In genomic region chr10:102132563-102133372, GRCh38 we compare ENCODE assay signal across 8 cellular contexts. TPM values are rescaled to one million over a fixed set of nuclear protein-coding genes. Genes with fewer than 3 reads are reported as not detected.
A peak's percentile ranks its signal among the peaks of the same experiment; 100 is the strongest.
DNase-seq lines count a peak whose midpoint lies in the region; ATAC-seq, FAIRE-seq and TF ChIP-seq lines count a peak whose summit lies in the region.

TSS of gene PPRC1 (plus strand) at chr10:102133040. CDS start at chr10:102133069, 29 bp downstream.

- TF ChIP-seq CTCF in H1 (IDR thresholded peaks at IDR 0.05; ENCODE audit: control extremely low read depth in 1 of 3, insufficient read depth in 1 of 3, low read depth in 1 of 3, low read length in 3 of 3), result peak; percentile 72 to 84 (median 76)

- peaks cover under 1 to 5% (median 3%) of the 10 kb centered on the region in 4 experiments; a peak in 7 of 8 replicates for H3K36me3 ChIP-seq in H1 (ENCODE audit: control insufficient read depth in 2 of 4, insufficient read depth in 4 of 4, low read length in 3 of 4)
- H3K36me3 ChIP-seq in mesenchymal stem cell (ENCODE audit: control insufficient read depth in 1 of 2, insufficient read depth in 2 of 2, low read depth in 1 of 2, low read length in 2 of 2), result peaks cover 3% of the 10 kb centered on the region in 2 experiments

- CTCF ChIA-PET in H1 (lab: Charles Lee; ENCODE audit: partially characterized antibody), result interaction anchor here (1.1 to 2.8 kb wide), 6 partner anchors 10 to 265 kb away, joined by 3 to 28 read pairs (median 4); partner anchors contain the start of gene NOLC1

- H3K4me2 ChIP-seq in H1 (ENCODE audit: insufficient read depth in 1 of 2, low read depth in 2 of 2, low read length in 2 of 2) (peak within 1 kb of the TSS; percentile 90 to 94), mesenchymal stem cell (ENCODE audit: low read length, poor library complexity, severe bottlenecking) (peak within 1 kb of the TSS; percentile 62)

- H3K14ac ChIP-seq in H1 (ENCODE audit: insufficient read length) (peak within 1 kb of the TSS; percentile 33), mesenchymal stem cell (ENCODE audit: low read length in 2 of 2) (peak within 1 kb of the TSS in 1 of 2 experiments; percentile 99)

- H3K27me3 ChIP-seq in H1 (replicated peaks in 1 of 4; ENCODE audit: control insufficient read depth in 3 of 4, extremely low read depth in 1 of 4, insufficient read depth in 3 of 4, low read length in 3 of 4) (no peaks in the 10 kb centered on the region), mesenchymal stem cell (ENCODE audit: control insufficient read depth in 1 of 2, insufficient read depth in 1 of 2, low read length in 2 of 2) (no peaks in the 10 kb centered on the region)

- H3K18ac ChIP-seq in H1 (ENCODE audit: extremely low read depth, low read length), result peak within 1 kb of the TSS; percentile 98
- H3K18ac ChIP-seq in mesenchymal stem cell (ENCODE audit: low read depth in 1 of 2, low read length in 2 of 2), result peak within 1 kb of the TSS; percentile 98 to 99

- H4K20me1 ChIP-seq in H1 (replicated peaks in 1 of 2; ENCODE audit: control insufficient read depth in 1 of 2, insufficient read depth in 2 of 2, low read length in 2 of 2), result peaks cover 18 to 22% of the 10 kb centered on the region in 2 experiments

- H3K79me2 ChIP-seq in H1 (ENCODE audit: control insufficient read depth in 1 of 2, insufficient read depth in 2 of 2, low read length in 2 of 2), result peaks cover 39 to 49% of the 10 kb centered on the region in 2 experiments

- H3K23ac ChIP-seq in H1 (ENCODE audit: insufficient read length) (no peak within 1 kb of the TSS), mesenchymal stem cell (ENCODE audit: low read length in 2 of 2) (peak within 1 kb of the TSS in 1 of 2 experiments; percentile 79)

- peak within 1 kb of the TSS; percentile 79 for H4K5ac ChIP-seq in H1 (ENCODE audit: insufficient read length, low read depth, low read length)

- peak within 1 kb of the TSS; percentile 99 for H2AFZ ChIP-seq in H1 (ENCODE audit: low read length)
- H2AFZ ChIP-seq in mesenchymal stem cell (ENCODE audit: low read depth, low read length), result peak within 1 kb of the TSS; percentile 76

- 1% methylated on average over 54 of the region's 64 CpGs; no CpG with 5 or more reads in 1 of the 2 experiments for WGBS in H1 (ENCODE audit: extremely low coverage in 1 of 2, insufficient coverage in 1 of 2, insufficient read length in 1 of 2, insufficient replicate concordance in 2 of 2, low coverage in 1 of 2, low lambda C conversion rate in 2 of 2, missing lambda C conversion rate in 1 of 2), 2 experiments
- under 1% methylated on average over 63 of the region's 64 CpGs for WGBS in mesenchymal stem cell

- peak; percentile 85 to 94 for TF ChIP-seq POLR2A in H1 (IDR thresholded peaks at IDR 0.05; ENCODE audit: control extremely low read depth in 1 of 2, low read depth in 2 of 2, low read length in 2 of 2)

- peak; percentile 53 to 62 for TF ChIP-seq RAD21 in H1 (IDR thresholded peaks at IDR 0.05 in 1 of 2, conservative IDR thresholded peaks at IDR 0.05 in 1 of 2; ENCODE audit: low read depth in 2 of 2, low read length in 2 of 2)

- peak within 1 kb of the TSS; percentile 97 to 98 (median 98) for H3K9ac ChIP-seq in H1 (replicated peaks in 1 of 4; ENCODE audit: extremely low read depth in 1 of 4, low read depth in 3 of 4, low read length in 3 of 4)
- peak within 1 kb of the TSS; percentile 97 for H3K9ac ChIP-seq in mesenchymal stem cell (ENCODE audit: low read length)

- H2BK15ac ChIP-seq in H1 (ENCODE audit: low read length) (no peak within 1 kb of the TSS), mesenchymal stem cell (ENCODE audit: low read depth, poor library complexity, severe bottlenecking) (peak within 1 kb of the TSS; percentile 97)

- H2BK20ac ChIP-seq in H1 (ENCODE audit: low read length), result no peak within 1 kb of the TSS; the same call in 1 of the 2 replicates

- H3K4me1 ChIP-seq in H1 (replicated peaks in 1 of 4; ENCODE audit: control insufficient read depth in 3 of 4, insufficient read depth in 4 of 4, low read length in 3 of 4) (peaks cover 0 to 12% (median 3%) of the 10 kb centered on the region in 4 experiments; a peak in 4 of 7 replicates), mesenchymal stem cell (ENCODE audit: control insufficient read depth, insufficient read depth, low read depth, low read length) (peaks cover 13% of the 10 kb centered on the region)

- peaks cover 10% of the 10 kb centered on the region; the same call in 1 of the 2 replicates for H3K23me2 ChIP-seq in H1 (ENCODE audit: low read depth, low read length)

- H2BK12ac ChIP-seq in H1 (ENCODE audit: low read depth, low read length), result peak within 1 kb of the TSS; percentile 77
- peak within 1 kb of the TSS; percentile 59 to 80 for H2BK12ac ChIP-seq in mesenchymal stem cell (ENCODE audit: low read length in 2 of 2)

- H2BK5ac ChIP-seq in H1 (ENCODE audit: low read depth, low read length) (peak within 1 kb of the TSS; percentile 92), mesenchymal stem cell (ENCODE audit: low read depth, low read length, poor library complexity, severe bottlenecking) (peak within 1 kb of the TSS; percentile 97)

- H3K4me3 ChIP-seq in H1 (ENCODE audit: extremely low read depth in 1 of 4, insufficient read depth in 2 of 4, low read depth in 3 of 4, low read length in 4 of 4), result peak within 1 kb of the TSS; percentile 75 to 95 (median 86)
- H3K4me3 ChIP-seq in mesenchymal stem cell (ENCODE audit: insufficient read depth in 1 of 2, low read depth in 1 of 2, low read length in 2 of 2), result peak within 1 kb of the TSS; percentile 96 to 98

- H3K56ac ChIP-seq in H1 (replicated peaks; ENCODE audit: insufficient read length, low read depth, low read length), result peak within 1 kb of the TSS; percentile 92

- FAIRE-seq in H1 (lab: Jason Lieb, UNC), result peak; percentile 96

- H3K9me3 ChIP-seq in H1 (ENCODE audit: insufficient read depth in 2 of 2, low read depth in 1 of 2, low read length in 1 of 2), result no peaks in the 10 kb centered on the region
- no peaks in the 10 kb centered on the region for H3K9me3 ChIP-seq in mesenchymal stem cell (ENCODE audit: control insufficient read depth, low read length)

- peak within 1 kb of the TSS; percentile 88; the same call in 1 of the 2 replicates for H2AK5ac ChIP-seq in H1 (ENCODE audit: low read depth, low read length)
- peak within 1 kb of the TSS; percentile 42 for H2AK5ac ChIP-seq in mesenchymal stem cell (ENCODE audit: low read length, severe bottlenecking)

- H4K8ac ChIP-seq in H1 (ENCODE audit: extremely low read depth, insufficient read depth, low read length), result peak within 1 kb of the TSS; percentile 99
- H4K8ac ChIP-seq in mesenchymal stem cell (ENCODE audit: low read length), result peak within 1 kb of the TSS; percentile 95

- peak; percentile 92 for ATAC-seq in GM21381 (IDR thresholded peaks at IDR 0.05; ENCODE audit: unreplicated experiment)

- peak within 1 kb of the TSS; percentile 92 for H3K27ac ChIP-seq in H1 (ENCODE audit: low read depth, low read length)
- H3K27ac ChIP-seq in mesenchymal stem cell (ENCODE audit: low read length, poor library complexity, severe bottlenecking), result peak within 1 kb of the TSS; percentile 89

- peak within 1 kb of the TSS; percentile 85 for H3K4ac ChIP-seq in H1 (replicated peaks; ENCODE audit: insufficient read length, low read depth, low read length)
- peak within 1 kb of the TSS; percentile 96 to 99 for H3K4ac ChIP-seq in mesenchymal stem cell (ENCODE audit: low read depth in 1 of 2, low read length in 2 of 2)

- peaks cover 3% of the 10 kb centered on the region for H3K79me1 ChIP-seq in H1 (ENCODE audit: low read depth, low read length)
- no peaks in the 10 kb centered on the region for H3K79me1 ChIP-seq in mesenchymal stem cell (replicated peaks; ENCODE audit: low read length, poor library complexity, severe bottlenecking)

- H2BK120ac ChIP-seq in H1 (replicated peaks; ENCODE audit: low read depth, low read length) (peak within 1 kb of the TSS; percentile 31), mesenchymal stem cell (ENCODE audit: low read depth, low read length) (peak within 1 kb of the TSS; percentile 89)

- TF ChIP-seq EP300 in H1 (IDR thresholded peaks at IDR 0.05; ENCODE audit: borderline replicate concordance in 1 of 2, low read depth in 2 of 2, low read length in 2 of 2), result no peak

- H4K91ac ChIP-seq in H1 (replicated peaks; ENCODE audit: insufficient read length, low read length) (peak within 1 kb of the TSS; percentile 76), mesenchymal stem cell (ENCODE audit: low read length) (peak within 1 kb of the TSS; percentile 95)

- POLR2A ChIA-PET in H1 (lab: Charles Lee; ENCODE audit: partially characterized antibody), result interaction anchor here (0.6 to 3.7 kb wide), 17 partner anchors 9 to 265 kb away, joined by 3 to 23 read pairs (median 4); partner anchors contain the start of genes LDB1 and NOLC1

- peak; percentile 88 for DNase-seq in D341Med (ENCODE audit: low spot score)
- peak in 75 of 76 experiments; percentile 44 to 99 (median 96) for DNase-seq in HUDEP-2 (lab: John Stamatoyannopoulos, UW; ENCODE audit: unreplicated experiment in 76 of 76)
- peak; percentile 98 for DNase-seq in NOMO-1 treated with dmso at 0.1 percent for 144 hours (lab: John Stamatoyannopoulos, UW; ENCODE audit: unreplicated experiment)
- peak; percentile 91 to 92 (median 92) for DNase-seq in activated CD8-positive, alpha-beta memory T cell treated with anti-CD3 and anti-CD28 coated beads for 48 hours (ENCODE audit: low read depth in 2 of 3, low spot score in 2 of 3)
- DNase-seq in H1 (ENCODE audit: low read depth in 1 of 2, low spot score in 2 of 2), result peak; percentile 93 to 97
- DNase-seq in mesenchymal stem cell, result peak; percentile 100
- peak; percentile 94 for DNase-seq in stimulated activated CD8-positive, alpha-beta memory T cell treated with anti-CD3 and anti-CD28 coated beads, Interleukin-12 subunit alpha, Interleukin-12 subunit beta, amount 100 ng/mL, for 4 hours (ENCODE audit: low read depth)

TF ChIP-seq in H1, 55 proteins besides CTCF, POLR2A, EP300 and RAD21 (continues in another document):
- no peak for TF ChIP-seq USF2 (IDR thresholded peaks at IDR 0.05; ENCODE audit: low read length)

RNA-seq across cellular contexts. Expression of gene PPRC1, which starts in this region (rescaled TPM):
- total RNA-seq in H1 (2021; fragmentation: NEBNext Ultra II Directional; extraction: Animal tissue kit (Norgen Biotek cat#: 25700)), result 86.2 and 88.4 TPM in 2 replicates
- polyA plus RNA-seq in H1 (2011; rRNA removed), result 46.5 and 65.3 TPM in 2 replicates
- 34.7 TPM for polyA plus RNA-seq in H1 (2011; cell fraction: cytosol; rRNA removed)
- polyA plus RNA-seq in H1 (2011; cell fraction: nucleus; rRNA removed), result 83.7 TPM
- 59.8 to 81.4 TPM (median 78.6 TPM) in 4 replicates for polyA plus RNA-seq in H1 (2012, experiment 1 of 2)
- 59.2 TPM for polyA plus RNA-seq in H1 (2012, experiment 2 of 2)
- 61.6 TPM for polyA plus RNA-seq in H1 (2013, experiment 1 of 2)
- 58.6 TPM for polyA plus RNA-seq in H1 (2013, experiment 2 of 2)
- 73.5 and 89.5 TPM in 2 replicates for polyA minus RNA-seq in H1 (2011; rRNA and poly(A)+ RNA removed)
- polyA minus RNA-seq in H1 (2011; cell fraction: cytosol; rRNA and poly(A)+ RNA removed), result 52.6 TPM
- polyA minus RNA-seq in H1 (2011; cell fraction: nucleus; rRNA and poly(A)+ RNA removed), result 53.6 TPM
- 25.0 TPM for polyA plus RNA-seq in mesenchymal stem cell (2013, experiment 1 of 2)
- 23.2 TPM for polyA plus RNA-seq in mesenchymal stem cell (2013, experiment 2 of 2)

Comparison
In these comparisons a context has a peak if more than half of its experiments do, and no peak if none do; other contexts are left out.
1. Peak in every context shown above with its lines: DNase-seq, ATAC-seq, H3K4me3 ChIP-seq and H3K27ac ChIP-seq.